3 cellular contexts compared by ENCODE assay signal in genomic region chr11:94912806-94913205, GRCh38.
"Had no signal": no experiment of that assay in that cellular context is flagged by ENCODE, and none has a peak within 500 bp of the region (broad histone marks: within the 10 kb centered on the region; RNA-seq: fewer than 3 reads in every experiment).

No MANE protein-coding gene starts in this region.

- DNase-seq: GDM1, GF-D8 had no signal

- H3K4me3 ChIP-seq: GM12878 had no signal

- ATAC-seq: GM12878 had no signal
